8 cellular contexts compared by ENCODE assay signal in the genomic region with DNA sequence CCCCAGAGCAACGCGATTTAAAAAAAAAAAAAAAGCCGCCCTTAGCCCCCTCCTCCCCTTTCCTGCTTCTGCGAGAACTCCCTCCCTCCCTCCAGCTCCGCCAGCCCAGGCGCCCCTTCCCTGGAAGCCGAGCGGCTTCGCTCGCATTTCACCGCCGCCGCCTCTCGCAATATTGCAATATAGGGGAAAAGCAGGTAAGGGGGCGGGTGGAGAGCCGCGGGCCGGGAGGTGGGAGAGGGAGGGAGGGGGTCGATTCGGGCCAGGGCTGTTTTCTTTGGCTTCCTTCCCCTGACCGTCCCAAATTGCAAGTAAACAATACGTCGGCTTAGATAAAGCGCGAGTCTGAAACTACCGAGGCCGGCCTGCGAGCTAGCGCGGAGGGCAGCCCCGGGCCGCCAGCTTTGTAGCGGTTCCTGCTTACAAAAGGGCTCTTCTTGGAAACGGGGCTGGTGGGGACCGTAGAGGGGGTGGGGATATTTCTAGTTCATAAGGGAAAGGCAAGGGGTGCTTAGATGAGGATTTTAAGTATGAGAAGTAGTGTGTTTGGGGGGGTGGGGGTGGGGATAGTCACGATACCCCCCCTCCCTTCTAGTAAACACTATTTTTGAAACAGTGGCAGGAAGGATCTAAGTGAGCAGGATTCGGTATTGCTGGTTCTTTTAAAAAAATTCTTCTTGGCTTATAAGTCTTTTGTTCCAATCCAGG. TPM values are rescaled to one million over a fixed set of nuclear protein-coding genes. Genes with fewer than 3 reads are reported as not detected.
DNase-seq lines count a peak whose midpoint lies in the region; ATAC-seq and TF ChIP-seq lines count a peak whose summit lies in the region.

No MANE protein-coding gene starts in this region.

- peak overlapping the region; percentile 87 for H3K4me3 ChIP-seq in lower lobe of right lung

- CTCF ChIA-PET in activated CD4-positive, alpha-beta memory T cell treated with anti-CD3 and anti-CD28 coated beads, Interleukin-2, amount 10 ng/mL, durations not matched to agents 7 days and 5 days (lab: Charles Lee), result interaction anchor here (0.6 to 1.6 kb wide), 8 partner anchors 9 to 626 kb away, joined by 3 to 5 read pairs (median 3); no protein-coding TSS in a partner anchor

- peaks cover 36% of the 10 kb centered on the region for H3K4me1 Mint-ChIP-seq in activated CD4-positive, alpha-beta memory T cell treated with anti-CD3 and anti-CD28 coated beads, Interleukin-2, amount 10 ng/mL, durations not matched to agents 7 days and 5 days
- H3K4me1 Mint-ChIP-seq in effector memory CD8-positive, alpha-beta T cell (ENCODE audit: low read depth in 2 of 2), result peaks cover 38 to 60% of the 10 kb centered on the region in 2 donors
- H3K4me1 Mint-ChIP-seq in stimulated activated naive B cell treated with anti-CD40 and anti-IgM and Interleukin-4, amounts not matched to agents 10 μg/mL and 1 μg/mL and 100 μg/mL, for 72 hours, result peaks cover 28 to 53% of the 10 kb centered on the region in 2 donors

- H3K27ac Mint-ChIP-seq in activated CD4-positive, alpha-beta memory T cell treated with anti-CD3 and anti-CD28 coated beads, Interleukin-2, amount 10 ng/mL, durations not matched to agents 7 days and 5 days, result peak overlapping the region; percentile 88
- H3K27ac Mint-ChIP-seq in effector memory CD8-positive, alpha-beta T cell, result peak overlapping the region; percentile 95 to 97
- H3K27ac Mint-ChIP-seq in stimulated activated naive B cell treated with anti-CD40 and anti-IgM and Interleukin-4, amounts not matched to agents 10 μg/mL and 1 μg/mL and 100 μg/mL, for 72 hours, result peak overlapping the region; percentile 94

- intact Hi-C loops in lower lobe of right lung (cut with DNase I), result no loop called here

- no peaks in the 10 kb centered on the region for H3K27me3 ChIP-seq in lower lobe of right lung (ENCODE audit: low read depth)

- H3K27me3 Mint-ChIP-seq in activated CD4-positive, alpha-beta memory T cell treated with anti-CD3 and anti-CD28 coated beads, Interleukin-2, amount 10 ng/mL, durations not matched to agents 7 days and 5 days, result peaks cover 5% of the 10 kb centered on the region
- H3K27me3 Mint-ChIP-seq in effector memory CD8-positive, alpha-beta T cell, result peaks cover 0 to 6% of the 10 kb centered on the region in 2 donors
- H3K27me3 Mint-ChIP-seq in stimulated activated naive B cell treated with anti-CD40 and anti-IgM and Interleukin-4, amounts not matched to agents 10 μg/mL and 1 μg/mL and 100 μg/mL, for 72 hours, result no peaks in the 10 kb centered on the region

- no peaks in the 10 kb centered on the region for H3K9me3 ChIP-seq in lower lobe of right lung

- ATAC-seq in effector memory CD8-positive, alpha-beta T cell (replicated peaks), result peak; percentile 4
- ATAC-seq in lower lobe of right lung (peak; percentile 9 to 25), HG03039 (IDR thresholded peaks at IDR 0.05; ENCODE audit: unreplicated experiment) (no peak)
- peak; percentile 14 to 22 for ATAC-seq in stimulated activated naive B cell treated with anti-CD40 and anti-IgM and Interleukin-4, amounts not matched to agents 10 μg/mL and 1 μg/mL and 100 μg/mL, for 72 hours (replicated peaks)

- H3K9me3 Mint-ChIP-seq in activated CD4-positive, alpha-beta memory T cell treated with anti-CD3 and anti-CD28 coated beads, Interleukin-2, amount 10 ng/mL, durations not matched to agents 7 days and 5 days, result no peaks in the 10 kb centered on the region
- no peaks in the 10 kb centered on the region for H3K9me3 Mint-ChIP-seq in effector memory CD8-positive, alpha-beta T cell
- H3K9me3 Mint-ChIP-seq in stimulated activated naive B cell treated with anti-CD40 and anti-IgM and Interleukin-4, amounts not matched to agents 10 μg/mL and 1 μg/mL and 100 μg/mL, for 72 hours, result no peaks in the 10 kb centered on the region

- no peak for TF ChIP-seq CTCF in lower lobe of right lung (IDR thresholded peaks at IDR 0.05)

- peaks cover 32% of the 10 kb centered on the region for H3K36me3 Mint-ChIP-seq in activated CD4-positive, alpha-beta memory T cell treated with anti-CD3 and anti-CD28 coated beads, Interleukin-2, amount 10 ng/mL, durations not matched to agents 7 days and 5 days (ENCODE audit: low read depth)
- peaks cover 27% of the 10 kb centered on the region for H3K36me3 Mint-ChIP-seq in effector memory CD8-positive, alpha-beta T cell (ENCODE audit: insufficient read depth)
- H3K36me3 Mint-ChIP-seq in stimulated activated naive B cell treated with anti-CD40 and anti-IgM and Interleukin-4, amounts not matched to agents 10 μg/mL and 1 μg/mL and 100 μg/mL, for 72 hours, result peaks cover 5% of the 10 kb centered on the region in 2 donors

- H3K27ac ChIP-seq in lower lobe of right lung, result peak overlapping the region; percentile 95

- peaks cover 33% of the 10 kb centered on the region for H3K4me1 ChIP-seq in lower lobe of right lung

- H3K4me3 Mint-ChIP-seq in activated CD4-positive, alpha-beta memory T cell treated with anti-CD3 and anti-CD28 coated beads, Interleukin-2, amount 10 ng/mL, durations not matched to agents 7 days and 5 days, result peak overlapping the region; percentile 89
- H3K4me3 Mint-ChIP-seq in effector memory CD8-positive, alpha-beta T cell, result peak overlapping the region; percentile 96 to 98
- peak overlapping the region; percentile 92 to 95 for H3K4me3 Mint-ChIP-seq in stimulated activated naive B cell treated with anti-CD40 and anti-IgM and Interleukin-4, amounts not matched to agents 10 μg/mL and 1 μg/mL and 100 μg/mL, for 72 hours

- POLR2A ChIA-PET in activated CD4-positive, alpha-beta memory T cell treated with anti-CD3 and anti-CD28 coated beads, Interleukin-2, amount 10 ng/mL, durations not matched to agents 7 days and 5 days (lab: Charles Lee), result interaction anchor here (0.6 to 3.8 kb wide), 14 partner anchors 11 to 1356 kb away, joined by 3 to 31 read pairs (median 4); partner anchors contain the start of genes HS2ST1, SELENOF and SH3GLB1

- peak; percentile 15 to 38 for DNase-seq in NCI-H2081 (lab: John Stamatoyannopoulos, UW)
- DNase-seq in NCI-H2081 treated with DMSO at 0.1 percent for 48 hours (lab: John Stamatoyannopoulos, UW), result no peak
- DNase-seq in NCI-H2029 treated with DMSO at 0.1 percent for 48 hours (lab: John Stamatoyannopoulos, UW), result peak; percentile 34
- DNase-seq in activated CD4-positive, alpha-beta memory T cell treated with anti-CD3 and anti-CD28 coated beads, Interleukin-2, amount 10 ng/mL, durations not matched to agents 7 days and 5 days, result peak; percentile 63
- DNase-seq in effector memory CD8-positive, alpha-beta T cell, result peak in 1 of 3 experiments; percentile 33
- DNase-seq in lower lobe of right lung, result peak; percentile 65
- DNase-seq in stimulated activated naive B cell treated with anti-CD40 and anti-IgM and Interleukin-4, amounts not matched to agents 10 μg/mL and 1 μg/mL and 100 μg/mL, for 72 hours, result peak; percentile 31

- H3K36me3 ChIP-seq in lower lobe of right lung, result peaks cover 4% of the 10 kb centered on the region

RNA-seq across cellular contexts. Expression of gene LMO4, which starts 0.5 kb away (rescaled TPM):
- total RNA-seq in activated CD4-positive, alpha-beta memory T cell treated with anti-CD3 and anti-CD28 coated beads, Interleukin-2, amount 10 ng/mL, durations not matched to agents 7 days and 5 days, result 10 to 100 TPM; 52.8 to 54.3 TPM
- total RNA-seq in lower lobe of right lung, result 53.0 TPM
